ENCODE assay signal across 9 cellular contexts in the genomic region with DNA sequence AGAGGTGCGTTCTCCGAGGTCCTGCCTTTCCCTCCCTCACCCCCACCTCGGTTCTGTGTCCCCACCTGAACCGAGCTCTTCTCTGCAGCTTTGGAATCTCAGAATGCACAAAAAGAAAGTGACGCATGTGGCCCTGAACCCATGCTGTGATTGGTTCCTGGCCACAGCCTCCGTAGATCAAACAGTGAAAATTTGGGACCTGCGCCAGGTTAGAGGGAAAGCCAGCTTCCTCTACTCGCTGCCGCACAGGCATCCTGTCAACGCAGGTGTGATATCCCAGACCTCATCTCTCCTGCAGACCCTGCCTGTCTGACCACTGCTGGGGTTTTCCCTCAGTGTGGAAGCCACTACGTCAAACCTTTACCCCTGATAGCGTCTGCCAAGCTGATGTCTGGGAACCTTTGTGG. TPM values are rescaled to one million over a fixed set of nuclear protein-coding genes. Genes with fewer than 3 reads are reported as not detected.
A peak's percentile ranks its signal among the peaks of the same experiment; 100 is the strongest.
DNase-seq lines count a peak whose midpoint lies in the region; ATAC-seq, FAIRE-seq and TF ChIP-seq lines count a peak whose summit lies in the region.
"Had no signal": no experiment of that assay in that cellular context is flagged by ENCODE, and none has a peak within 500 bp of the region (broad histone marks: within the 10 kb centered on the region; RNA-seq: fewer than 3 reads in every experiment).

No MANE protein-coding gene starts in this region.

- H3K27ac ChIP-seq in SK-N-SH (ENCODE audit: low read depth in 2 of 2, low read length in 1 of 2) (no peak overlapping the region), transverse colon (peak overlapping the region in 3 of 4 donors; percentile 29 to 38 (median 34))

- H3K4me2 ChIP-seq in SK-N-SH = no peak overlapping the region

- CTCF ChIA-PET in SK-N-SH (lab: Yijun Ruan, JAX) = interaction anchor here (0.7 to 5.8 kb wide), 10 partner anchors 8 to 120 kb away, joined by 3 to 31 read pairs (median 5); a partner anchor contains a TSS

- no peak overlapping the region for H3K9ac ChIP-seq in SK-N-SH

- H3K36me3 ChIP-seq in SK-N-SH (replicated peaks in 1 of 2; ENCODE audit: control insufficient read depth in 1 of 2, insufficient read depth in 2 of 2, low read length in 1 of 2) (peaks cover 28 to 48% of the 10 kb centered on the region in 2 experiments), transverse colon (peaks cover 0 to 7% (median 0%) of the 10 kb centered on the region in 4 donors)

- H4K20me1 ChIP-seq in SK-N-SH (ENCODE audit: insufficient read depth) = no peaks in the 10 kb centered on the region

- POLR2A ChIA-PET in SK-N-SH (lab: Yijun Ruan, JAX) = interaction anchor here (0.8 to 3.4 kb wide), 5 partner anchors 14 to 47 kb away, joined by 3 to 12 read pairs (median 3); a partner anchor contains a TSS

- intact Hi-C loops in transverse colon (cut with DNase I; ENCODE audit: low total_unique reads) = loop anchor here (10.0 kb wide), 1 partner anchor 60 kb away; a partner anchor contains a TSS

- no peak for TF ChIP-seq RAD21 in SK-N-SH (IDR thresholded peaks at IDR 0.05; ENCODE audit: low read length)

- peak; percentile 4 for DNase-seq in SK-N-SH
- DNase-seq in activated effector memory CD4-positive, alpha-beta T cell treated with anti-CD3 and anti-CD28 coated beads, Interleukin-2, amount 50 U/mL, for 16 hours = peak; percentile 80
- peak; percentile 36 to 58 (median 54) for DNase-seq in immature natural killer cell
- DNase-seq in transverse colon = peak; percentile 65
- DNase-seq in foreskin fibroblast = no peak
- DNase-seq in GM19239 (ENCODE audit: insufficient read length, low spot score) = no peak

- H3K9me3 Mint-ChIP-seq in immature natural killer cell = no peaks in the 10 kb centered on the region

- no peak overlapping the region for H3K4me3 ChIP-seq in SK-N-SH (ENCODE audit: low read depth in 2 of 2, low read length in 1 of 2)
- H3K4me3 ChIP-seq in transverse colon = no peak overlapping the region
- H3K4me3 ChIP-seq in foreskin fibroblast (ENCODE audit: low read depth in 1 of 2, low read length in 2 of 2) = no peak overlapping the region

- peaks cover 33% of the 10 kb centered on the region for H3F3A ChIP-seq in SK-N-SH (replicated peaks; ENCODE audit: insufficient read depth)

- peaks cover 0 to 2% (median 0%) of the 10 kb centered on the region in 3 donors for H3K27me3 Mint-ChIP-seq in immature natural killer cell (ENCODE audit: low read depth in 3 of 3)

- H3K9me3 ChIP-seq in SK-N-SH (no peaks in the 10 kb centered on the region), transverse colon (no peaks in the 10 kb centered on the region)

- in situ Hi-C loops in transverse colon (cut with MboI; ENCODE audit: low pct_ligation_motif_present in 1 of 4, low pct_unique_long_range_greater_than_20kb in 1 of 4, low sequenced_read_pairs in 3 of 4) = no loop called here

- TF ChIP-seq EP300 in SK-N-SH (IDR thresholded peaks at IDR 0.05; ENCODE audit: borderline replicate concordance in 1 of 2, low read depth in 1 of 2, low read length in 1 of 2) (no peak), transverse colon (IDR thresholded peaks at IDR 0.05; ENCODE audit: low read depth) (no peak)

- TF ChIP-seq CTCF in SK-N-SH (IDR thresholded peaks at IDR 0.05) (no peak), transverse colon (IDR thresholded peaks at IDR 0.05) (no peak), foreskin fibroblast (IDR thresholded peaks at IDR 0.05; ENCODE audit: low read depth, low read length) (no peak)

- H2AFZ ChIP-seq in SK-N-SH (ENCODE audit: low read depth) = no peak overlapping the region

- 70% methylated on average over 12 of the region's 12 CpGs for WGBS in SK-N-SH (ENCODE audit: low lambda C conversion rate)
- 28 to 34% methylated on average over 4 to 12 of the region's 12 CpGs for WGBS in transverse colon (ENCODE audit: low coverage in 1 of 2), 2 donors

- peaks cover 2 to 12% of the 10 kb centered on the region in 2 donors for H3K4me1 Mint-ChIP-seq in immature natural killer cell

- ATAC-seq in SK-N-SH treated with all-trans-retinoic acid at 6 μM for 48 hours (no peak; the same call in 2 of the 3 replicates), GM18505 (IDR thresholded peaks at IDR 0.05; ENCODE audit: unreplicated experiment) (no peak)

- no peaks in the 10 kb centered on the region for H3K9me2 ChIP-seq in SK-N-SH

- peak overlapping the region in 5 of 6 donors; percentile 33 to 92 (median 83) for H3K27ac Mint-ChIP-seq in immature natural killer cell

- H3K4me3 Mint-ChIP-seq in immature natural killer cell = peak overlapping the region in 1 of 5 donors; percentile 10

- no peak for FAIRE-seq in GM19239 (lab: Jason Lieb, UNC)
- FAIRE-seq: A204.1 had no signal

- H3K4me1 ChIP-seq in SK-N-SH (ENCODE audit: control insufficient read depth in 1 of 2, insufficient read depth in 2 of 2, low read depth in 1 of 2, low read length in 1 of 2) (peaks cover 2 to 14% of the 10 kb centered on the region in 2 experiments; a peak in 2 of 4 replicates), transverse colon (peaks cover 0 to 7% (median 3%) of the 10 kb centered on the region in 4 donors)

- TF ChIP-seq POLR2A in transverse colon (IDR thresholded peaks at IDR 0.05) (no peak), GM18505 (IDR thresholded peaks at IDR 0.05; ENCODE audit: borderline replicate concordance, extremely low read depth, insufficient read depth, insufficient read length) (no peak)

- no peaks in the 10 kb centered on the region for H3K79me2 ChIP-seq in SK-N-SH (ENCODE audit: insufficient read depth)

- H3K36me3 Mint-ChIP-seq in immature natural killer cell = peaks cover 1 to 19% (median 9%) of the 10 kb centered on the region in 3 donors

- H3K27me3 ChIP-seq in SK-N-SH (ENCODE audit: insufficient read depth) (no peaks in the 10 kb centered on the region), transverse colon (no peaks in the 10 kb centered on the region)

TF ChIP-seq in SK-N-SH, 30 proteins besides CTCF, POLR2A, EP300 and RAD21 (continues in another document):
- no peak for TF ChIP-seq SMC3 (IDR thresholded peaks at IDR 0.05; ENCODE audit: low read depth, low read length)
- no peak for TF ChIP-seq GATA2 (CRISPR knock-in tag; IDR thresholded peaks at IDR 0.05)
- TF ChIP-seq FOXM1 (IDR thresholded peaks at IDR 0.05; ENCODE audit: low read depth) = no peak
- no peak for TF ChIP-seq MEF2A (IDR thresholded peaks at IDR 0.05; ENCODE audit: borderline replicate concordance, low read depth)
- no peak for TF ChIP-seq NFIC (IDR thresholded peaks at IDR 0.05; ENCODE audit: borderline replicate concordance)
- TF ChIP-seq, protein P1, sequence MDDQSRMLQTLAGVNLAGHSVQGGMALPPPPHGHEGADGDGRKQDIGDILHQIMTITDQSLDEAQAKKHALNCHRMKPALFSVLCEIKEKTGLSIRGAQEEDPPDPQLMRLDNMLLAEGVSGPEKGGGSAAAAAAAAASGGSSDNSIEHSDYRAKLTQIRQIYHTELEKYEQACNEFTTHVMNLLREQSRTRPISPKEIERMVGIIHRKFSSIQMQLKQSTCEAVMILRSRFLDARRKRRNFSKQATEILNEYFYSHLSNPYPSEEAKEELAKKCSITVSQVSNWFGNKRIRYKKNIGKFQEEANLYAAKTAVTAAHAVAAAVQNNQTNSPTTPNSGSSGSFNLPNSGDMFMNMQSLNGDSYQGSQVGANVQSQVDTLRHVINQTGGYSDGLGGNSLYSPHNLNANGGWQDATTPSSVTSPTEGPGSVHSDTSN (IDR thresholded peaks at IDR 0.05) = no peak

TF ChIP-seq in SK-N-SH treated with all-trans-retinoic acid at 6 μM for 48 hours, 23 proteins besides CTCF, POLR2A, EP300 and RAD21:
- no peak for TF ChIP-seq OSR1 (CRISPR knock-in tag; IDR thresholded peaks at IDR 0.05)
- no peak for TF ChIP-seq GLIS3 (CRISPR knock-in tag; IDR thresholded peaks at IDR 0.05)
- TF ChIP-seq ZFP30 (CRISPR knock-in tag; IDR thresholded peaks at IDR 0.05) = no peak

RNA-seq across cellular contexts. Expression of a gene that starts 13.9 kb away (rescaled TPM):
- polyA plus RNA-seq in SK-N-SH (2012; rRNA removed) = 15.9 and 17.5 TPM in 2 replicates
- 8.3 and 12.2 TPM in 2 replicates for polyA plus RNA-seq in SK-N-SH (2012; cell fraction: cytosol; rRNA removed)
- polyA plus RNA-seq in SK-N-SH (2012; cell fraction: nucleus; rRNA removed) = 39.2 and 48.5 TPM in 2 replicates
- 10 to 100 TPM in 2 of 3 donors, 1 to 10 TPM in 1; 6.6 to 20.1 (median 19.2) TPM for polyA plus RNA-seq in immature natural killer cell
- 100 to 1,000 TPM in 1 of 4 donors, 10 to 100 TPM in 3; 66.3 to 120 (median 88.9) TPM for total RNA-seq in transverse colon

RNA-seq across cellular contexts. Expression of a gene that starts 19.9 kb away (rescaled TPM):
- polyA plus RNA-seq in SK-N-SH (2012; rRNA removed) = 83.5 and 95.5 TPM in 2 replicates
- 65.2 and 68.4 TPM in 2 replicates for polyA plus RNA-seq in SK-N-SH (2012; cell fraction: cytosol; rRNA removed)
- 224 and 254 TPM in 2 replicates for polyA plus RNA-seq in SK-N-SH (2012; cell fraction: nucleus; rRNA removed)
- 10 to 100 TPM; 27.4 to 39.3 (median 35.4) TPM for polyA plus RNA-seq in immature natural killer cell
- 10 to 100 TPM in 3 of 4 donors, 1 to 10 TPM in 1; 8.6 to 45.4 (median 28.6) TPM for total RNA-seq in transverse colon

RNA-seq across cellular contexts. Expression of a gene that starts 23.1 kb away (rescaled TPM):
- polyA plus RNA-seq in SK-N-SH (2012; rRNA removed) (6.3 and 7.3 TPM in 2 replicates), immature natural killer cell (10 to 100 TPM; 14.8 to 20.3 (median 19.8) TPM)
- polyA plus RNA-seq in SK-N-SH (2012; cell fraction: cytosol; rRNA removed) = 2.6 and 3.5 TPM in 2 replicates
- 21.7 and 30.1 TPM in 2 replicates for polyA plus RNA-seq in SK-N-SH (2012; cell fraction: nucleus; rRNA removed)
- total RNA-seq in transverse colon = 100 to 1,000 TPM in 3 of 4 donors, 10 to 100 TPM in 1; 28.7 to 124 (median 113) TPM

RNA-seq across cellular contexts. Expression of a gene that starts 35.3 kb away (rescaled TPM):
- polyA plus RNA-seq in SK-N-SH (2012; rRNA removed) (10.6 and 16.4 TPM in 2 replicates), immature natural killer cell (10 to 100 TPM; 14.7 to 42.7 (median 19.3) TPM)
- polyA plus RNA-seq in SK-N-SH (2012; cell fraction: cytosol; rRNA removed) = 9.1 and 11.6 TPM in 2 replicates
- polyA plus RNA-seq in SK-N-SH (2012; cell fraction: nucleus; rRNA removed) = 53.5 and 82.5 TPM in 2 replicates
- 100 to 1,000 TPM in 1 of 4 donors, 10 to 100 TPM in 3; 64.3 to 285 (median 71.8) TPM for total RNA-seq in transverse colon

RNA-seq across cellular contexts. Expression of a gene that starts 48.4 kb away (rescaled TPM):
- polyA plus RNA-seq in SK-N-SH (2012; rRNA removed) (24.4 and 31.1 TPM in 2 replicates), immature natural killer cell (under 1 TPM in 1 of 3 donors, not detected in 2; 0.48 TPM)
- 15.8 and 23.6 TPM in 2 replicates for polyA plus RNA-seq in SK-N-SH (2012; cell fraction: cytosol; rRNA removed)
- polyA plus RNA-seq in SK-N-SH (2012; cell fraction: nucleus; rRNA removed) = 23.4 and 33.0 TPM in 2 replicates
- total RNA-seq in transverse colon = 10 to 100 TPM in 2 of 4 donors, 1 to 10 TPM in 2; 1.2 to 13.9 (median 9.8) TPM

Comparison
In these comparisons a context has a peak if more than half of its experiments do, and no peak if none do; other contexts are left out.
1. DNase-seq: peak in SK-N-SH (single experiment), activated effector memory CD4-positive, alpha-beta T cell treated with anti-CD3 and anti-CD28 coated beads, Interleukin-2, amount 50 U/mL, for 16 hours (single experiment), immature natural killer cell (3 of 3) and transverse colon (single experiment); none in foreskin fibroblast (0 of 2) and GM19239 (single experiment).
2. H3K27ac ChIP-seq: peak in transverse colon (3 of 4); none in SK-N-SH (0 of 2).